In the genomic region with DNA sequence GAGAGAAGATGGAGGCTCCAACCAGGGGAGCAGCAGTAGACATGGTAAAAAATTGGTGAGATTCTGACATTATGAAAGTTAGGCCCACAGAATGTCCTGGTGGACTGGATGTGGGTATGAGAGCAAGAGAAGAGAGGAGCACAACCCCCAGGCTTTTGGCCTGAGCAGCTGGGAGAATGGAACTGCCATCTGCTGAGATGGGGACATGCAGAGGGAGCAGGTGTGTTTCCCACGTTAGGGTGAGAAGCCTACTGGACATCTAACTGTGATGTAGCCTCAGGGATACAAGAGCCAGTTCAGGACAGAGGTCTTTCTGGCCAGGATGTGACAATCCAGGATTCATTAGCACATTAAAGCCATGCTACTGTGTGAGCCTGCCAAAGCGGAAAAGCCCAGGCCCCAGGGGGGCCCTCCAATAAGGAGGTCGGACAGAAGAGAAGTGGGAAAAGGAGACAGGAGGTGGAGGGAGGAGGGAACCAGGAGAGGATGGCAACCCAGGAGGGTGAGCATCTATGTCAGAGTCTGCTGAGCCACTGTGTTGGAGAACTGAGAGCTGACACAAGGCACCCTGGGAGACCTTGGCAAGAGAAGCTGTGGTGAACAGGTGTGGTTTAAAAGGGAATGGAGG, we compare ENCODE assay signal across 1 cellular context.
TF ChIP-seq lines count a peak whose summit lies in the region.

No MANE protein-coding gene starts in this region.

TF ChIP-seq in endothelial cell of umbilical vein, 7 proteins besides CTCF, POLR2A, EP300 and RAD21:
- no peak for TF ChIP-seq GATA2 (IDR thresholded peaks at IDR 0.05; ENCODE audit: insufficient read depth, insufficient read length, low read depth, low read length)
- TF ChIP-seq JUN (IDR thresholded peaks at IDR 0.05; ENCODE audit: borderline replicate concordance, insufficient read depth, insufficient read length, low read depth), result no peak
- TF ChIP-seq FOS (IDR thresholded peaks at IDR 0.05; ENCODE audit: borderline replicate concordance, insufficient read depth, low read length), result no peak
- no peak for TF ChIP-seq MYC (IDR thresholded peaks at IDR 0.05; ENCODE audit: low read depth, low read length)
- no peak for TF ChIP-seq EZH2 (IDR thresholded peaks at IDR 0.05; ENCODE audit: borderline replicate concordance, low read depth, low read length, severe bottlenecking)
- no peak for TF ChIP-seq POLR2AphosphoS5 (IDR thresholded peaks at IDR 0.05; ENCODE audit: insufficient read depth, low read depth, low read length)
- no peak for TF ChIP-seq MAX (IDR thresholded peaks at IDR 0.05; ENCODE audit: insufficient read depth, insufficient read length)
